Comparison of ENCODE assay signal across 26 cellular contexts in genomic region chr7:154484943-154485342, GRCh38.
"Had no signal": no experiment of that assay in that cellular context is flagged by ENCODE, and none has a peak within 500 bp of the region (broad histone marks: within the 10 kb centered on the region; RNA-seq: fewer than 3 reads in every experiment).

No MANE protein-coding gene starts in this region.

- H3K4me3 Mint-ChIP-seq: activated CD4-positive, alpha-beta memory T cell treated with anti-CD3 and anti-CD28 coated beads for 36 hours; activated CD4-positive, alpha-beta T cell treated with anti-CD3 and anti-CD28 coated beads, Interleukin-2, amount 10 ng/mL, durations not matched to agents 24 days and 14 days; activated T-cell treated with anti-CD3 and anti-CD28 coated beads, Interleukin-2, amount 50 U/mL, for 24 hours; central memory CD8-positive, alpha-beta T cell; mesothelial cell of epicardium; naive thymus-derived CD4-positive, alpha-beta T cell; neural crest cell; stimulated activated naive B cell treated with anti-CD40 and anti-IgM and Interleukin-4, amounts not matched to agents 10 μg/mL and 1 μg/mL and 100 μg/mL, for 72 hours had no signal

- ATAC-seq: gastroesophageal sphincter; left colon; naive thymus-derived CD4-positive, alpha-beta T cell; pancreas; right cardiac atrium; stimulated activated naive B cell treated with anti-CD40 and anti-IgM and Interleukin-4, amounts not matched to agents 10 μg/mL and 1 μg/mL and 100 μg/mL, for 72 hours had no signal

- H3K4me1 ChIP-seq: breast epithelium, gastroesophageal sphincter, pancreas had no signal

- H3K27me3 Mint-ChIP-seq: activated CD4-positive, alpha-beta memory T cell treated with anti-CD3 and anti-CD28 coated beads for 36 hours; activated CD4-positive, alpha-beta T cell treated with anti-CD3 and anti-CD28 coated beads, Interleukin-2, amount 10 ng/mL, durations not matched to agents 24 days and 14 days; activated T-cell treated with anti-CD3 and anti-CD28 coated beads, Interleukin-2, amount 50 U/mL, for 24 hours; central memory CD8-positive, alpha-beta T cell; naive thymus-derived CD4-positive, alpha-beta T cell; stimulated activated naive B cell treated with anti-CD40 and anti-IgM and Interleukin-4, amounts not matched to agents 10 μg/mL and 1 μg/mL and 100 μg/mL, for 72 hours had no signal

- H3K36me3 Mint-ChIP-seq: activated CD4-positive, alpha-beta memory T cell treated with anti-CD3 and anti-CD28 coated beads for 36 hours; mesothelial cell of epicardium; naive thymus-derived CD4-positive, alpha-beta T cell; stimulated activated naive B cell treated with anti-CD40 and anti-IgM and Interleukin-4, amounts not matched to agents 10 μg/mL and 1 μg/mL and 100 μg/mL, for 72 hours had no signal

- DNase-seq: activated CD4-positive, alpha-beta memory T cell treated with anti-CD3 and anti-CD28 coated beads for 36 hours; activated CD4-positive, alpha-beta T cell treated with anti-CD3 and anti-CD28 coated beads, Interleukin-2, amount 10 ng/mL, durations not matched to agents 24 days and 14 days; activated CD4-positive, CD25-positive, alpha-beta regulatory T cell treated with anti-CD3 and anti-CD28 coated beads, Interleukin-2, amount 50 U/mL, for 72 hours; activated CD8-positive, alpha-beta memory T cell treated with anti-CD3 and anti-CD28 coated beads, Interleukin-2, amount 50 U/mL, for 48 hours; activated gamma-delta T cell; activated naive CD4-positive, alpha-beta T cell treated with anti-CD3 and anti-CD28 coated beads, Interleukin-2, amount 50 U/mL, for 16 hours; activated T-cell treated with anti-CD3 and anti-CD28 coated beads, Interleukin-2, amount 50 U/mL, for 24 hours; amniotic stem cell; dermis blood vessel endothelial cell; effector CD8-positive, alpha-beta T cell; left colon; mammary epithelial cell; naive thymus-derived CD4-positive, alpha-beta T cell; pancreas; right cardiac atrium; stimulated activated CD4-positive, alpha-beta T cell treated with anti-CD3 and anti-CD28 coated beads, Interleukin-15, amount 100 ng/mL, for 24 hours; stimulated activated CD4-positive, alpha-beta T cell treated with anti-CD3 and anti-CD28 coated beads, Interleukin-2, amount 100 ng/mL, for 24 hours; stimulated activated naive B cell treated with anti-CD40 and anti-IgM and Interleukin-4, amounts not matched to agents 10 μg/mL and 1 μg/mL and 100 μg/mL, for 72 hours; T-helper 2 cell; trophoblast cell had no signal

- H3K9me3 ChIP-seq: breast epithelium, gastroesophageal sphincter, pancreas, thoracic aorta had no signal

- H3K27ac ChIP-seq: breast epithelium, gastroesophageal sphincter, pancreas, thoracic aorta had no signal

- H3K27me3 ChIP-seq: gastroesophageal sphincter, pancreas had no signal

- H3K4me3 ChIP-seq: breast epithelium, gastroesophageal sphincter, pancreas, thoracic aorta had no signal

- H3K36me3 ChIP-seq: breast epithelium, gastroesophageal sphincter, pancreas, thoracic aorta had no signal

- H3K4me1 Mint-ChIP-seq: activated CD4-positive, alpha-beta T cell treated with anti-CD3 and anti-CD28 coated beads, Interleukin-2, amount 10 ng/mL, durations not matched to agents 24 days and 14 days; central memory CD8-positive, alpha-beta T cell; mesothelial cell of epicardium; naive thymus-derived CD4-positive, alpha-beta T cell; neural crest cell; stimulated activated naive B cell treated with anti-CD40 and anti-IgM and Interleukin-4, amounts not matched to agents 10 μg/mL and 1 μg/mL and 100 μg/mL, for 72 hours had no signal

- H3K27ac Mint-ChIP-seq: activated CD4-positive, alpha-beta memory T cell treated with anti-CD3 and anti-CD28 coated beads for 36 hours; activated CD4-positive, alpha-beta T cell treated with anti-CD3 and anti-CD28 coated beads, Interleukin-2, amount 10 ng/mL, durations not matched to agents 24 days and 14 days; activated T-cell treated with anti-CD3 and anti-CD28 coated beads, Interleukin-2, amount 50 U/mL, for 24 hours; mesothelial cell of epicardium; naive thymus-derived CD4-positive, alpha-beta T cell; stimulated activated naive B cell treated with anti-CD40 and anti-IgM and Interleukin-4, amounts not matched to agents 10 μg/mL and 1 μg/mL and 100 μg/mL, for 72 hours had no signal

- H3K9me3 Mint-ChIP-seq: activated CD4-positive, alpha-beta T cell treated with anti-CD3 and anti-CD28 coated beads, Interleukin-2, amount 10 ng/mL, durations not matched to agents 24 days and 14 days; mesothelial cell of epicardium; neural crest cell; stimulated activated naive B cell treated with anti-CD40 and anti-IgM and Interleukin-4, amounts not matched to agents 10 μg/mL and 1 μg/mL and 100 μg/mL, for 72 hours had no signal
